In genomic region chr17:38558751-38559024, GRCh38 we compare ENCODE assay signal across 8 cellular contexts. TPM values are rescaled to one million over a fixed set of nuclear protein-coding genes. Genes with fewer than 3 reads are reported as not detected.
A peak's percentile ranks its signal among the peaks of the same experiment; 100 is the strongest.
DNase-seq lines count a peak whose midpoint lies in the region; ATAC-seq and TF ChIP-seq lines count a peak whose summit lies in the region.

No MANE protein-coding gene starts in this region.

- peak in 1 of 2 donors; percentile 2 for ATAC-seq in natural killer cell treated with Interleukin-12 subunit alpha and Interleukin-12 subunit beta and Interleukin-15 and Interleukin-18, amount 100 ng/mL, for 72 hours
- ATAC-seq in GM19351 (IDR thresholded peaks at IDR 0.05; ENCODE audit: unreplicated experiment) (no peak), GM21619 (IDR thresholded peaks at IDR 0.05; ENCODE audit: unreplicated experiment) (no peak)

- no peak for TF ChIP-seq CTCF in Caco-2 (IDR thresholded peaks at IDR 0.05; ENCODE audit: insufficient read depth in 1 of 2, low read depth in 1 of 2, low read length in 1 of 2, severe bottlenecking in 1 of 2, unreplicated experiment in 1 of 2)

- H3K4me3 ChIP-seq in Caco-2 (ENCODE audit: low read depth, low read length): peak overlapping the region; percentile 56
- peak overlapping the region; percentile 55 for H3K4me3 ChIP-seq in Jurkat, Clone E6-1 (ENCODE audit: low read length)

- peak overlapping the region; percentile 81 for H3K4me3 Mint-ChIP-seq in Caco-2 (ENCODE audit: unreplicated experiment)
- peak overlapping the region; percentile 61 for H3K4me3 Mint-ChIP-seq in dendritic cell treated with granulocyte-macrophage colony-stimulating factor and Interleukin-4, amounts not matched to agents 40 ng/mL and 50 ng/mL, for 4 days
- peak overlapping the region; percentile 92 for H3K4me3 Mint-ChIP-seq in natural killer cell treated with Interleukin-12 subunit alpha and Interleukin-12 subunit beta and Interleukin-15 and Interleukin-18, amount 100 ng/mL, for 72 hours

- no peaks in the 10 kb centered on the region for H3K4me1 Mint-ChIP-seq in Caco-2 (ENCODE audit: low read depth, unreplicated experiment)
- H3K4me1 Mint-ChIP-seq in dendritic cell treated with granulocyte-macrophage colony-stimulating factor and Interleukin-4, amounts not matched to agents 40 ng/mL and 50 ng/mL, for 4 days (ENCODE audit: low read depth): peaks cover 59% of the 10 kb centered on the region
- peaks cover 19 to 28% of the 10 kb centered on the region in 2 donors for H3K4me1 Mint-ChIP-seq in natural killer cell treated with Interleukin-12 subunit alpha and Interleukin-12 subunit beta and Interleukin-15 and Interleukin-18, amount 100 ng/mL, for 72 hours (ENCODE audit: low read depth in 2 of 2)

- peak overlapping the region; percentile 19 for H3K27ac Mint-ChIP-seq in Caco-2 (ENCODE audit: unreplicated experiment)
- peak overlapping the region; percentile 10 for H3K27ac Mint-ChIP-seq in dendritic cell treated with granulocyte-macrophage colony-stimulating factor and Interleukin-4, amounts not matched to agents 40 ng/mL and 50 ng/mL, for 4 days
- H3K27ac Mint-ChIP-seq in natural killer cell treated with Interleukin-12 subunit alpha and Interleukin-12 subunit beta and Interleukin-15 and Interleukin-18, amount 100 ng/mL, for 72 hours: peak overlapping the region; percentile 31 to 82

- POLR2A ChIA-PET in Caco-2 (lab: Charles Lee): interaction anchor here (0.8 to 1.4 kb wide), 3 partner anchors 39 to 109 kb away, joined by 4 to 8 read pairs (median 8); no protein-coding TSS in a partner anchor

- H3K36me3 Mint-ChIP-seq in Caco-2 (ENCODE audit: insufficient read depth, unreplicated experiment): peaks cover 22% of the 10 kb centered on the region
- H3K36me3 Mint-ChIP-seq in dendritic cell treated with granulocyte-macrophage colony-stimulating factor and Interleukin-4, amounts not matched to agents 40 ng/mL and 50 ng/mL, for 4 days (ENCODE audit: low read depth): no peaks in the 10 kb centered on the region
- H3K36me3 Mint-ChIP-seq in natural killer cell treated with Interleukin-12 subunit alpha and Interleukin-12 subunit beta and Interleukin-15 and Interleukin-18, amount 100 ng/mL, for 72 hours: no peaks in the 10 kb centered on the region

- peaks cover 13% of the 10 kb centered on the region for H3K4me1 ChIP-seq in Caco-2

- H3K9me3 Mint-ChIP-seq in Caco-2 (ENCODE audit: unreplicated experiment): no peaks in the 10 kb centered on the region
- H3K9me3 Mint-ChIP-seq in dendritic cell treated with granulocyte-macrophage colony-stimulating factor and Interleukin-4, amounts not matched to agents 40 ng/mL and 50 ng/mL, for 4 days: no peaks in the 10 kb centered on the region
- H3K9me3 Mint-ChIP-seq in natural killer cell treated with Interleukin-12 subunit alpha and Interleukin-12 subunit beta and Interleukin-15 and Interleukin-18, amount 100 ng/mL, for 72 hours: no peaks in the 10 kb centered on the region

- intact Hi-C loops in Caco-2 (cut with micrococcal nuclease; ENCODE audit: unreplicated experiment): loop anchor here (1.0 to 5.0 kb wide), 6 partner anchors 16 to 109 kb away; no protein-coding TSS in a partner anchor
- intact Hi-C loops in dendritic cell treated with granulocyte-macrophage colony-stimulating factor and Interleukin-4, amounts not matched to agents 40 ng/mL and 50 ng/mL, for 4 days (cut with micrococcal nuclease): loop anchor here (2.0 to 10.0 kb wide), 4 partner anchors 26 to 176 kb away; partner anchors contain the start of gene CISD3

- H3K36me3 ChIP-seq in Caco-2 (ENCODE audit: control insufficient read depth, insufficient read depth, low read length): no peaks in the 10 kb centered on the region; the same call in 1 of the 2 replicates

- H3K27me3 Mint-ChIP-seq in Caco-2 (ENCODE audit: insufficient read depth, unreplicated experiment): no peaks in the 10 kb centered on the region
- peaks cover 84% of the 10 kb centered on the region for H3K27me3 Mint-ChIP-seq in dendritic cell treated with granulocyte-macrophage colony-stimulating factor and Interleukin-4, amounts not matched to agents 40 ng/mL and 50 ng/mL, for 4 days
- peaks cover 35 to 45% of the 10 kb centered on the region in 2 donors for H3K27me3 Mint-ChIP-seq in natural killer cell treated with Interleukin-12 subunit alpha and Interleukin-12 subunit beta and Interleukin-15 and Interleukin-18, amount 100 ng/mL, for 72 hours

- no TSS peak for BruUV-seq in Caco-2 (replicated peaks; lab: Mats Ljungman, UMichigan)

- CTCF ChIA-PET in Caco-2 (lab: Charles Lee): interaction anchor here (0.6 to 3.2 kb wide), 38 partner anchors 9 to 234 kb away, joined by 3 to 292 read pairs (median 7); partner anchors contain the start of genes CISD3, PSMB3 and SRCIN1

- DNase-seq in Caco-2 (peak in 1 of 2 experiments; percentile 45), HuH-7.5 (ENCODE audit: low spot score) (no peak), DMS114 treated with DMSO at 0.1 percent for 48 hours (lab: John Stamatoyannopoulos, UW; ENCODE audit: unreplicated experiment) (no peak)
- no peak for DNase-seq in Jurkat, Clone E6-1 (ENCODE audit: low read depth, low spot score)
- DNase-seq in natural killer cell treated with Interleukin-12 subunit alpha and Interleukin-12 subunit beta and Interleukin-15 and Interleukin-18, amount 100 ng/mL, for 72 hours (ENCODE audit: low spot score): no peak

- H3K9me3 ChIP-seq in Caco-2: no peaks in the 10 kb centered on the region

- H3K27me3 ChIP-seq in Caco-2 (replicated peaks; ENCODE audit: control insufficient read depth, insufficient read depth, low read length): no peaks in the 10 kb centered on the region

RNA-seq across cellular contexts. Expression of gene SRCIN1, which starts 47.1 kb away (rescaled TPM):
- 23.6 and 25.8 TPM in 2 replicates for total RNA-seq in Caco-2 (2022)
- 3.0 TPM for polyA plus RNA-seq in Jurkat, Clone E6-1 (2012; ENCODE audit: insufficient read depth, insufficient read length)
- under 1 TPM; 0.05 to 0.28 TPM for total RNA-seq in natural killer cell treated with Interleukin-12 subunit alpha and Interleukin-12 subunit beta and Interleukin-15 and Interleukin-18, amount 100 ng/mL, for 72 hours

Comparison
In these comparisons a context has a peak if more than half of its experiments do, and no peak if none do; other contexts are left out.
1. RNA of gene SRCIN1, which starts 47.1 kb away (total RNA-seq): 23.6 to 25.8 TPM in Caco-2; 0.05 to 0.28 TPM in natural killer cell treated with Interleukin-12 subunit alpha and Interleukin-12 subunit beta and Interleukin-15 and Interleukin-18, amount 100 ng/mL, for 72 hours; every median in the first group is over 10 times any median in the second.
2. Peak in every context shown above with its lines, with median percentiles within 50 percentile points of each other: H3K27ac Mint-ChIP-seq and H3K4me3 Mint-ChIP-seq.